ENCODE assay signal across 9 cellular contexts in the genomic region with DNA sequence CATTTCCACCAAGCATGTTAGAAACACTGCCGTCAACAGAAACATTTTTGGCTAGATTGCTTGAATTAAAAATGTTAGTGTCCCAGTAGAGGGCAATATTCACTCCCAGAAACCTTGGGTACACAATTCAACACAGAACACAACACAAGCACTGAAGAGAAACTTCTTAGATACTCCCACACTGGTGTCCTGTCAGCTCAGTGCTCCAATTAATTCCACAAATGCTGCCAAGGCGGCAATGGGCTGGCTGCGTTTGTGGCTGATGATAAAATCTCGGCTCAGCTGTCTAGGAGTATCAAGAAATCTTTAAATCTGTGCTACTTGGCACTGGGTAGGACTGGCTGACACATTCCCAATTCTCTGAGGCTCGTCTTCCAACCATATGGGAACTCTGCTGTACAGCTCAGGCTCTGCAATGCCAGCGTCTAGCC. TPM values are rescaled to one million over a fixed set of nuclear protein-coding genes. Genes with fewer than 3 reads are reported as not detected.
DNase-seq lines count a peak whose midpoint lies in the region; ATAC-seq and TF ChIP-seq lines count a peak whose summit lies in the region.
"Had no signal": no experiment of that assay in that cellular context is flagged by ENCODE, and none has a peak within 500 bp of the region (broad histone marks: within the 10 kb centered on the region; RNA-seq: fewer than 3 reads in every experiment).

No MANE protein-coding gene starts in this region.

- no peak overlapping the region for H3K4me3 ChIP-seq in left lung
- H3K4me3 ChIP-seq: vagina had no signal

- H3K27me3 ChIP-seq in left lung, result no peaks in the 10 kb centered on the region
- H3K27me3 ChIP-seq: vagina had no signal

- no peaks in the 10 kb centered on the region for H3K27me3 Mint-ChIP-seq in activated naive CD8-positive, alpha-beta T cell treated with anti-CD3 and anti-CD28 coated beads for 36 hours

- no peaks in the 10 kb centered on the region for H3K9me3 ChIP-seq in left lung
- H3K9me3 ChIP-seq: vagina had no signal

- H3K36me3 Mint-ChIP-seq in activated naive CD8-positive, alpha-beta T cell treated with anti-CD3 and anti-CD28 coated beads for 36 hours, result no peaks in the 10 kb centered on the region

- no peaks in the 10 kb centered on the region for H3K4me1 ChIP-seq in left lung
- H3K4me1 ChIP-seq: vagina had no signal

- ATAC-seq in left lung, result peak; percentile 60
- ATAC-seq in GM21526 (IDR thresholded peaks at IDR 0.05; ENCODE audit: low FRiP score, unreplicated experiment), result no peak

- no peak overlapping the region for H3K4me3 Mint-ChIP-seq in activated naive CD8-positive, alpha-beta T cell treated with anti-CD3 and anti-CD28 coated beads for 36 hours

- intact Hi-C loops in left lung (cut with DNase I), result no loop called here

- H3K4me1 Mint-ChIP-seq in activated naive CD8-positive, alpha-beta T cell treated with anti-CD3 and anti-CD28 coated beads for 36 hours, result peaks cover 3% of the 10 kb centered on the region

- H3K27ac Mint-ChIP-seq in activated naive CD8-positive, alpha-beta T cell treated with anti-CD3 and anti-CD28 coated beads for 36 hours, result no peak overlapping the region

- H3K27ac ChIP-seq in left lung, result no peak overlapping the region
- H3K27ac ChIP-seq: vagina had no signal

- DNase-seq in AG08396 (ENCODE audit: low spot score) (peak; percentile 34), HCEC 1CT (peak; percentile 34), amniotic epithelial cell (ENCODE audit: low read depth) (peak; percentile 49), left lung (no peak), NCI-H82 treated with DMSO at 0.1 percent for 48 hours (lab: John Stamatoyannopoulos, UW; ENCODE audit: unreplicated experiment) (no peak), SHP77 treated with DMSO at 0.1 percent for 48 hours (lab: John Stamatoyannopoulos, UW) (no peak)
- DNase-seq in activated naive CD8-positive, alpha-beta T cell treated with anti-CD3 and anti-CD28 coated beads for 36 hours, result no peak

- peaks cover 0 to 3% of the 10 kb centered on the region in 2 donors for H3K36me3 ChIP-seq in left lung
- H3K36me3 ChIP-seq: vagina had no signal

- H3K9me3 Mint-ChIP-seq in activated naive CD8-positive, alpha-beta T cell treated with anti-CD3 and anti-CD28 coated beads for 36 hours, result no peaks in the 10 kb centered on the region

- TF ChIP-seq CTCF in left lung (IDR thresholded peaks at IDR 0.05), result no peak

RNA-seq across cellular contexts. Expression of gene BEND3, which starts 39.3 kb away (rescaled TPM):
- total RNA-seq in left lung, result 1 to 10 TPM; 3.8 to 5.6 TPM
- total RNA-seq in activated naive CD8-positive, alpha-beta T cell treated with anti-CD3 and anti-CD28 coated beads for 36 hours, result 1 to 10 TPM; 8.6 to 9.3 TPM

RNA-seq across cellular contexts. Expression of gene MTRES1, which starts 48.0 kb away (rescaled TPM):
- 10 to 100 TPM; 14.1 to 15.8 TPM for total RNA-seq in left lung
- total RNA-seq in activated naive CD8-positive, alpha-beta T cell treated with anti-CD3 and anti-CD28 coated beads for 36 hours, result 10 to 100 TPM; 17.8 to 18.5 TPM

Comparison
In these comparisons a context has a peak if more than half of its experiments do, and no peak if none do; other contexts are left out.
1. DNase-seq: peak in AG08396 (single experiment), HCEC 1CT (single experiment) and amniotic epithelial cell (single experiment); none in left lung (0 of 2), NCI-H82 treated with DMSO at 0.1 percent for 48 hours (single experiment), SHP77 treated with DMSO at 0.1 percent for 48 hours (single experiment) and activated naive CD8-positive, alpha-beta T cell treated with anti-CD3 and anti-CD28 coated beads for 36 hours (single experiment).